In the genomic region with DNA sequence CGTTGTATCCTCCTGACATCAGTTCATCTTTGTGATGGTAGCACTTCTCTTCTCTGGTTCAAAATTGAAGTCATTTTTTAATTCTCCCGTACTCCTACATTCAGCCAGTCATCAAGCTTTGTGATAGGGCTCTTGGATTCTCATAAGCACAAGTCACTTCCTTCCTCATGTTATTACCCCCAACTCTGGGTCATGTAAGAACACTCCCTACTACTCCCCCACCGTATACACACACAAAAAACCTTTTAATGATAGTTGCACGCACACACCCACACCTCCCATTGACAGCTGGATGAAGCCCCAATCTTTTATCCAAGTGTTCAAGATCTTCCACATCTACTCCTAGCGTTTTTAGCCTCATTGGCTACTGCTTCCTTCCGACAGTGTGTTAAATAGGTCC, we compare ENCODE assay signal across 1 cellular context.
TF ChIP-seq lines count a peak whose summit lies in the region.

No MANE protein-coding gene starts in this region.

TF ChIP-seq in K562, 482 proteins besides CTCF, POLR2A, EP300 and RAD21:
- TF ChIP-seq ZNF766 (CRISPR knock-in tag; conservative IDR thresholded peaks at IDR 0.05), result no peak
- peak; percentile 26; the same call in 1 of the 2 replicates for TF ChIP-seq SPI1 (IDR thresholded peaks at IDR 0.05; ENCODE audit: borderline replicate concordance, low read depth, low read length)
- TF ChIP-seq PURB (CRISPR knock-in tag; IDR thresholded peaks at IDR 0.05; ENCODE audit: low read depth), result no peak
- no peak for TF ChIP-seq ERF (CRISPR knock-in tag; IDR thresholded peaks at IDR 0.05)
- TF ChIP-seq PML (IDR thresholded peaks at IDR 0.05; ENCODE audit: low read length), result no peak
- TF ChIP-seq, protein P1, sequence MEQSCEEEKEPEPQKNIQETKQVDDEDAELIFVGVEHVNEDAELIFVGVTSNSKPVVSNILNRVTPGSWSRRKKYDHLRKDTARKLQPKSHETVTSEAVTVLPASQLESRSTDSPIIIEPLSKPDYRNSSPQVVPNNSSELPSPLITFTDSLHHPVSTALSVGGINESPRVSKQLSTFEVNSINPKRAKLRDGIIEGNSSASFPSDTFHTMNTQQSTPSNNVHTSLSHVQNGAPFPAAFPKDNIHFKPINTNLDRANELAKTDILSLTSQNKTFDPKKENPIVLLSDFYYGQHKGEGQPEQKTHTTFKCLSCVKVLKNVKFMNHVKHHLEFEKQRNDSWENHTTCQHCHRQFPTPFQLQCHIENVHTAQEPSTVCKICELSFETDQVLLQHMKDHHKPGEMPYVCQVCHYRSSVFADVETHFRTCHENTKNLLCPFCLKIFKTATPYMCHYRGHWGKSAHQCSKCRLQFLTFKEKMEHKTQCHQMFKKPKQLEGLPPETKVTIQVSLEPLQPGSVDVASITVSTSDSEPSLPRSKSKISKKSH (CRISPR knock-in tag; IDR thresholded peaks at IDR 0.05), result no peak
- TF ChIP-seq, protein P2, sequence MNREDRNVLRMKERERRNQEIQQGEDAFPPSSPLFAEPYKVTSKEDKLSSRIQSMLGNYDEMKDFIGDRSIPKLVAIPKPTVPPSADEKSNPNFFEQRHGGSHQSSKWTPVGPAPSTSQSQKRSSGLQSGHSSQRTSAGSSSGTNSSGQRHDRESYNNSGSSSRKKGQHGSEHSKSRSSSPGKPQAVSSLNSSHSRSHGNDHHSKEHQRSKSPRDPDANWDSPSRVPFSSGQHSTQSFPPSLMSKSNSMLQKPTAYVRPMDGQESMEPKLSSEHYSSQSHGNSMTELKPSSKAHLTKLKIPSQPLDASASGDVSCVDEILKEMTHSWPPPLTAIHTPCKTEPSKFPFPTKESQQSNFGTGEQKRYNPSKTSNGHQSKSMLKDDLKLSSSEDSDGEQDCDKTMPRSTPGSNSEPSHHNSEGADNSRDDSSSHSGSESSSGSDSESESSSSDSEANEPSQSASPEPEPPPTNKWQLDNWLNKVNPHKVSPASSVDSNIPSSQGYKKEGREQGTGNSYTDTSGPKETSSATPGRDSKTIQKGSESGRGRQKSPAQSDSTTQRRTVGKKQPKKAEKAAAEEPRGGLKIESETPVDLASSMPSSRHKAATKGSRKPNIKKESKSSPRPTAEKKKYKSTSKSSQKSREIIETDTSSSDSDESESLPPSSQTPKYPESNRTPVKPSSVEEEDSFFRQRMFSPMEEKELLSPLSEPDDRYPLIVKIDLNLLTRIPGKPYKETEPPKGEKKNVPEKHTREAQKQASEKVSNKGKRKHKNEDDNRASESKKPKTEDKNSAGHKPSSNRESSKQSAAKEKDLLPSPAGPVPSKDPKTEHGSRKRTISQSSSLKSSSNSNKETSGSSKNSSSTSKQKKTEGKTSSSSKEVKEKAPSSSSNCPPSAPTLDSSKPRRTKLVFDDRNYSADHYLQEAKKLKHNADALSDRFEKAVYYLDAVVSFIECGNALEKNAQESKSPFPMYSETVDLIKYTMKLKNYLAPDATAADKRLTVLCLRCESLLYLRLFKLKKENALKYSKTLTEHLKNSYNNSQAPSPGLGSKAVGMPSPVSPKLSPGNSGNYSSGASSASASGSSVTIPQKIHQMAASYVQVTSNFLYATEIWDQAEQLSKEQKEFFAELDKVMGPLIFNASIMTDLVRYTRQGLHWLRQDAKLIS (CRISPR knock-in tag; IDR thresholded peaks at IDR 0.05), result no peak
- TF ChIP-seq, protein P3, sequence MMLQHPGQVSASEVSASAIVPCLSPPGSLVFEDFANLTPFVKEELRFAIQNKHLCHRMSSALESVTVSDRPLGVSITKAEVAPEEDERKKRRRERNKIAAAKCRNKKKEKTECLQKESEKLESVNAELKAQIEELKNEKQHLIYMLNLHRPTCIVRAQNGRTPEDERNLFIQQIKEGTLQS (IDR thresholded peaks at IDR 0.05), result no peak
- TF ChIP-seq, protein P3 (CRISPR knock-in tag; conservative IDR thresholded peaks at IDR 0.05), result no peak
- TF ChIP-seq OTX1 (CRISPR knock-in tag; IDR thresholded peaks at IDR 0.05), result no peak
- TF ChIP-seq PRPF4 (IDR thresholded peaks at IDR 0.05; ENCODE audit: insufficient read depth, low read depth, low read length, poor library complexity, severe bottlenecking), result no peak
- peak; percentile 7 for TF ChIP-seq MEIS2 (IDR thresholded peaks at IDR 0.05; ENCODE audit: partially characterized antibody)
- TF ChIP-seq ZNF444 (CRISPR knock-in tag; IDR thresholded peaks at IDR 0.05), result no peak
- TF ChIP-seq, protein P4, sequence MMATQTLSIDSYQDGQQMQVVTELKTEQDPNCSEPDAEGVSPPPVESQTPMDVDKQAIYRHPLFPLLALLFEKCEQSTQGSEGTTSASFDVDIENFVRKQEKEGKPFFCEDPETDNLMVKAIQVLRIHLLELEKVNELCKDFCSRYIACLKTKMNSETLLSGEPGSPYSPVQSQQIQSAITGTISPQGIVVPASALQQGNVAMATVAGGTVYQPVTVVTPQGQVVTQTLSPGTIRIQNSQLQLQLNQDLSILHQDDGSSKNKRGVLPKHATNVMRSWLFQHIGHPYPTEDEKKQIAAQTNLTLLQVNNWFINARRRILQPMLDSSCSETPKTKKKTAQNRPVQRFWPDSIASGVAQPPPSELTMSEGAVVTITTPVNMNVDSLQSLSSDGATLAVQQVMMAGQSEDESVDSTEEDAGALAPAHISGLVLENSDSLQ (IDR thresholded peaks at IDR 0.05), result 0 out of 2 replicates have a peak, but pooled peaks have one; percentile 5
- TF ChIP-seq, protein P5, sequence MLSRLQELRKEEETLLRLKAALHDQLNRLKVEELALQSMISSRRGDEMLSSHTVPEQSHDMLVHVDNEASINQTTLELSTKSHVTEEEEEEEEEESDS (CRISPR knock-in tag; IDR thresholded peaks at IDR 0.05), result no peak
- peak; percentile 33; the same call in 1 of the 2 replicates for TF ChIP-seq CBFA2T3 (IDR thresholded peaks at IDR 0.05)
- TF ChIP-seq EGR1 (conservative IDR thresholded peaks at IDR 0.05), result peak; percentile 31; the same call in 1 of the 2 replicates
- no peak for TF ChIP-seq CSDE1 (IDR thresholded peaks at IDR 0.05)
- TF ChIP-seq, protein P6, sequence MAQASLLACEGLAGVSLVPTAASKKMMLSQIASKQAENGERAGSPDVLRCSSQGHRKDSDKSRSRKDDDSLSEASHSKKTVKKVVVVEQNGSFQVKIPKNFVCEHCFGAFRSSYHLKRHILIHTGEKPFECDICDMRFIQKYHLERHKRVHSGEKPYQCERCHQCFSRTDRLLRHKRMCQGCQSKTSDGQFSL (CRISPR knock-in tag; IDR thresholded peaks at IDR 0.05), result peak; percentile 59; the same call in 1 of the 2 replicates
- TF ChIP-seq, protein P6 (tag; IDR thresholded peaks at IDR 0.05), result no peak
- TF ChIP-seq, protein P7, sequence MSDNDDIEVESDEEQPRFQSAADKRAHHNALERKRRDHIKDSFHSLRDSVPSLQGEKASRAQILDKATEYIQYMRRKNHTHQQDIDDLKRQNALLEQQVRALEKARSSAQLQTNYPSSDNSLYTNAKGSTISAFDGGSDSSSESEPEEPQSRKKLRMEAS (CRISPR knock-in tag; IDR thresholded peaks at IDR 0.05), result no peak
- no peak for TF ChIP-seq HMG20B (CRISPR knock-in tag; IDR thresholded peaks at IDR 0.05)
- TF ChIP-seq, protein P8, sequence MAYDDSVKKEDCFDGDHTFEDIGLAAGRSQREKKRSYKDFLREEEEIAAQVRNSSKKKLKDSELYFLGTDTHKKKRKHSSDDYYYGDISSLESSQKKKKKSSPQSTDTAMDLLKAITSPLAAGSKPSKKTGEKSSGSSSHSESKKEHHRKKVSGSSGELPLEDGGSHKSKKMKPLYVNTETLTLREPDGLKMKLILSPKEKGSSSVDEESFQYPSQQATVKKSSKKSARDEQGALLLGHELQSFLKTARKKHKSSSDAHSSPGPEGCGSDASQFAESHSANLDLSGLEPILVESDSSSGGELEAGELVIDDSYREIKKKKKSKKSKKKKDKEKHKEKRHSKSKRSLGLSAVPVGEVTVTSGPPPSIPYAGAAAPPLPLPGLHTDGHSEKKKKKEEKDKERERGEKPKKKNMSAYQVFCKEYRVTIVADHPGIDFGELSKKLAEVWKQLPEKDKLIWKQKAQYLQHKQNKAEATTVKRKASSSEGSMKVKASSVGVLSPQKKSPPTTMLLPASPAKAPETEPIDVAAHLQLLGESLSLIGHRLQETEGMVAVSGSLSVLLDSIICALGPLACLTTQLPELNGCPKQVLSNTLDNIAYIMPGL (CRISPR knock-in tag; IDR thresholded peaks at IDR 0.05), result no peak
